14 cellular contexts compared by ENCODE assay signal in the genomic region with DNA sequence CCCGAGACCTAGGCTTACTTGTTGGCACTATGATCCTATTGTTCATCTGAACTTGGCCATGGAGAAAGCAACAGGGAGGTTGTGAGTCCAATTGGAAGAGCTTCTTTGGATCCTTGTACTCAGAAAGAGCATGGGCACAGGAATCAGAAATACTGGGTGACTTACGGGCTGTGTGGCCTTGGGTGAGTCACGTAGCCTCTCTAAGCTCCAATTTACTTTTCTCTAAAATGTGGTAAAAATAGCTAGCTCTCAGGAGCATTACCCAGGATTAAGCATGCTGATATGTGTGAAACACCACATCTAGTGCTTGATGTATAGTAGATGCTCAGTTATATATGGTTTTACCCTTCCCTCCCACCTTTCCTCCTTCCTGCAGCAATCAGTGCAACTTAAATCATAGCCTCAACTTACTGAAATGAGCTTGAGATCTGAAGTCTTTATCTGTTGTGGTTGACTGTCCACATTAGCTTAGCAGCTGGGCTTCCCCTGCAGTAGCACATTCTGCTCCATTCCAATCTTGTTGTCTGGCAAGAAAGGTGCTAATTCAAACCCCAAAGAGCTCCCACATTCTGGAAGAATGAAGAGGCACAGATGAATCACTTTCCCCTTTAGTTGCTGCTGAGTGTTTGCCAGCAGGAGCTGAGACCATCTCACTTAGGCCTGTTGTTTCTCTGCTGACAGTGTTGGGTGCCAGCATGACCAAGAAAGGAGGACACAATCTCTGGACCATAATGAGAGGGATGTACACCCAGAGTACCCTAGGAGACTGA.
"Had no signal": no experiment of that assay in that cellular context is flagged by ENCODE, and none has a peak within 500 bp of the region (broad histone marks: within the 10 kb centered on the region; RNA-seq: fewer than 3 reads in every experiment).

No MANE protein-coding gene starts in this region.

- ATAC-seq: pancreas, upper lobe of right lung, WTC11 had no signal

- DNase-seq: activated CD4-positive, alpha-beta memory T cell treated with anti-CD3 and anti-CD28 coated beads, Interleukin-2, amount 10 ng/mL, durations not matched to agents 7 days and 5 days; activated CD4-positive, alpha-beta T cell treated with anti-CD3 and anti-CD28 coated beads for 4 hours; activated effector memory CD4-positive, alpha-beta T cell treated with anti-CD3 and anti-CD28 coated beads, Interleukin-2, amount 50 U/mL, for 16 hours; activated T-cell treated with anti-CD3 and anti-CD28 coated beads, Interleukin-2, amount 50 U/mL, for 24 hours; erythroblast; kidney glomerular epithelial cell; pancreas; sigmoid colon; stimulated activated CD4-positive, alpha-beta T cell treated with anti-CD3 and anti-CD28 coated beads, Interleukin-12 subunit alpha, Interleukin-12 subunit beta, amount 100 ng/mL, for 4 hours; stimulated activated CD4-positive, alpha-beta T cell treated with anti-CD3 and anti-CD28 coated beads, Interleukin-2, amount 100 ng/mL, for 24 hours; stomach; T-helper 2 cell; upper lobe of right lung had no signal
